ENCODE assay signal across 8 cellular contexts in the genomic region with DNA sequence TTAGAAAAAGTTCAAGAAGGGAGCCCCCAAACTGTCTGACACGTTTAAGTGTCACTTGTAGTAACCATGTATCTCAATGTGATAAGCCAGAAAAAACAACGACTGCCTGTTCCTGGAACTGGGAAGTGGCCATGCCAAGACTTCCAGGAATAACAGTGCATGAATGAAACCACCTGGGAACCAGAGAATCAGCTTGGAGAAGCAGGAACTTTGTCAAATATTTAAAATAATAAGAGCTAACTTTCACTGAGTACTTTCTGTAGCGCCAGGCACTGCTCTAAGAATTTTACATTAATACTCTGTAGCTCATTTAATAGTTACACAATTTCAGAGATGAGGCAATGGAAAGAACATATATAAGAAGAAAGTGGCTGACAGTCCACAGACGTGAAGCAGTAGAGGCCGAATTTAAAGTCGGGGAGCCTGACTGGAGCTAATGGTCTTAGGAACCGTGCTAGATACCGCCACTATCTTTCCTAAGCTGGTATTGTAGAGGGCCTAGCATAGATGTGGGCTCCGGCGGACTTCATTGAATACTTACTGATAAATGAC. TPM values are rescaled to one million over a fixed set of nuclear protein-coding genes. Genes with fewer than 3 reads are reported as not detected.
DNase-seq lines count a peak whose midpoint lies in the region; ATAC-seq and TF ChIP-seq lines count a peak whose summit lies in the region.

No MANE protein-coding gene starts in this region.

- H3K9me3 Mint-ChIP-seq in activated CD4-positive, alpha-beta T cell treated with anti-CD3 and anti-CD28 coated beads, Interleukin-2, amount 10 ng/mL, durations not matched to agents 24 days and 14 days = no peaks in the 10 kb centered on the region

- H3K79me2 ChIP-seq in PC-9 (ENCODE audit: low read depth) = peaks cover 40% of the 10 kb centered on the region

- intact Hi-C loops in activated CD4-positive, alpha-beta T cell treated with anti-CD3 and anti-CD28 coated beads, Interleukin-2, amount 10 ng/mL, durations not matched to agents 24 days and 14 days (cut with micrococcal nuclease) = loop anchor here (2.0 to 5.0 kb wide), 2 partner anchors 41 to 79 kb away; no protein-coding TSS in a partner anchor
- intact Hi-C loops in PC-9 (cut with micrococcal nuclease; ENCODE audit: unreplicated experiment) = loop anchor here (1.0 to 2.0 kb wide), 3 partner anchors 23 to 74 kb away; partner anchors contain the start of gene PLSCR2

- DNase-seq in activated CD4-positive, alpha-beta T cell treated with anti-CD3 and anti-CD28 coated beads, Interleukin-2, amount 10 ng/mL, durations not matched to agents 24 days and 14 days = peak; percentile 55
- no peak for DNase-seq in activated CD4-positive, alpha-beta T cell treated with anti-CD3 and anti-CD28 coated beads, Interleukin-2, amount 50 U/mL, for 4 hours
- DNase-seq in PC-9 = no peak
- peak; percentile 55 for DNase-seq in dermis blood vessel endothelial cell
- DNase-seq in NCI-H446 (lab: John Stamatoyannopoulos, UW) = no peak
- no peak for DNase-seq in SKM-1 (lab: John Stamatoyannopoulos, UW; ENCODE audit: unreplicated experiment)

- POLR2A ChIA-PET in PC-9 (lab: Charles Lee; ENCODE audit: unreplicated experiment) = interaction anchor here (0.6 to 0.8 kb wide), 2 partner anchors 11 to 75 kb away, joined by 3 to 5 read pairs; no protein-coding TSS in a partner anchor

- H3K36me3 ChIP-seq in PC-9 (ENCODE audit: low read depth) (0 out of 2 replicates have a peak, but pooled peaks cover 3% of the 10 kb centered on the region), mesodermal cell (ENCODE audit: control insufficient read depth, insufficient read depth, low read length) (peaks cover 18% of the 10 kb centered on the region)

- peaks cover 26% of the 10 kb centered on the region for H3K4me1 ChIP-seq in PC-9 (replicated peaks; ENCODE audit: insufficient read depth)
- H3K4me1 ChIP-seq in mesodermal cell (ENCODE audit: control insufficient read depth, insufficient read depth, low read length, poor library complexity, severe bottlenecking) = no peaks in the 10 kb centered on the region

- H2AFZ ChIP-seq in PC-9 = peak overlapping the region; percentile 65; the same call in 1 of the 2 replicates

- H3K9me2 ChIP-seq in PC-9 (ENCODE audit: insufficient read depth) = no peaks in the 10 kb centered on the region

- CTCF ChIA-PET in PC-9 (lab: Charles Lee) = no interaction called here

- H4K20me1 ChIP-seq in PC-9 (ENCODE audit: insufficient read depth) = no peaks in the 10 kb centered on the region; the same call in 1 of the 2 replicates

- H3K4me1 Mint-ChIP-seq in activated CD4-positive, alpha-beta T cell treated with anti-CD3 and anti-CD28 coated beads, Interleukin-2, amount 10 ng/mL, durations not matched to agents 24 days and 14 days = peaks cover 69% of the 10 kb centered on the region

- ATAC-seq in HG02870 (IDR thresholded peaks at IDR 0.05; ENCODE audit: unreplicated experiment) = peak; percentile 3

- H3K27me3 Mint-ChIP-seq in activated CD4-positive, alpha-beta T cell treated with anti-CD3 and anti-CD28 coated beads, Interleukin-2, amount 10 ng/mL, durations not matched to agents 24 days and 14 days = no peaks in the 10 kb centered on the region

- H3K4me3 ChIP-seq in PC-9 = peak overlapping the region; percentile 98
- H3K4me3 ChIP-seq in mesodermal cell (ENCODE audit: extremely low read depth, insufficient read depth, low read length, poor library complexity, severe bottlenecking) = peak overlapping the region; percentile 67

- BruUV-seq in PC-9 (replicated peaks; lab: Mats Ljungman, UMichigan) = no TSS peak

- H3K4me2 ChIP-seq in PC-9 = peak overlapping the region; percentile 77

- peak overlapping the region; percentile 98 for H3K4me3 Mint-ChIP-seq in activated CD4-positive, alpha-beta T cell treated with anti-CD3 and anti-CD28 coated beads, Interleukin-2, amount 10 ng/mL, durations not matched to agents 24 days and 14 days

- H3K9me3 ChIP-seq in PC-9 (ENCODE audit: insufficient read depth, low read depth) (no peaks in the 10 kb centered on the region), mesodermal cell (ENCODE audit: control insufficient read depth, low read length) (peaks cover 5% of the 10 kb centered on the region)

- H3F3A ChIP-seq in PC-9 (ENCODE audit: insufficient read depth, low read depth) = 0 out of 2 replicates have a peak, but pooled peaks cover 6% of the 10 kb centered on the region

- WGBS in mesodermal cell (ENCODE audit: insufficient coverage in 2 of 2), 2 experiments = 12 to 19% methylated on average over 9 to 10 of the region's 10 CpGs

- H3K27ac ChIP-seq in PC-9 = peak overlapping the region; percentile 95
- H3K27ac ChIP-seq in mesodermal cell (ENCODE audit: low read depth, low read length, severe bottlenecking) = no peak overlapping the region

- H3K27me3 ChIP-seq in PC-9 (ENCODE audit: insufficient read depth, low read depth) = no peaks in the 10 kb centered on the region

- H3K36me3 Mint-ChIP-seq in activated CD4-positive, alpha-beta T cell treated with anti-CD3 and anti-CD28 coated beads, Interleukin-2, amount 10 ng/mL, durations not matched to agents 24 days and 14 days (ENCODE audit: low read depth) = peaks cover 28% of the 10 kb centered on the region

- H3K27ac Mint-ChIP-seq in activated CD4-positive, alpha-beta T cell treated with anti-CD3 and anti-CD28 coated beads, Interleukin-2, amount 10 ng/mL, durations not matched to agents 24 days and 14 days = peak overlapping the region; percentile 94

- TF ChIP-seq CTCF in PC-9 (conservative IDR thresholded peaks at IDR 0.05) = no peak

RNA-seq across cellular contexts. Expression of gene PLSCR1, which starts 0.9 kb away (rescaled TPM):
- total RNA-seq in activated CD4-positive, alpha-beta T cell treated with anti-CD3 and anti-CD28 coated beads, Interleukin-2, amount 10 ng/mL, durations not matched to agents 24 days and 14 days = 84.2 and 86.0 TPM in 2 replicates
- total RNA-seq in PC-9 (2021) (60.1 and 64.0 TPM in 2 replicates), dermis blood vessel endothelial cell (102 and 131 TPM in 2 replicates)
- 36.1 TPM for polyA plus RNA-seq in mesodermal cell (2013, experiment 1 of 2)
- 37.1 TPM for polyA plus RNA-seq in mesodermal cell (2013, experiment 2 of 2)

Comparison
In these comparisons a context has a peak if more than half of its experiments do, and no peak if none do; other contexts are left out.
1. DNase-seq: peak in activated CD4-positive, alpha-beta T cell treated with anti-CD3 and anti-CD28 coated beads, Interleukin-2, amount 10 ng/mL, durations not matched to agents 24 days and 14 days (single experiment) and dermis blood vessel endothelial cell (single experiment); none in activated CD4-positive, alpha-beta T cell treated with anti-CD3 and anti-CD28 coated beads, Interleukin-2, amount 50 U/mL, for 4 hours (0 of 2), PC-9 (0 of 2), NCI-H446 (0 of 2) and SKM-1 (single experiment).